Comparison of ENCODE assay signal across 8 cellular contexts in genomic region chr2:7835693-7836680, GRCh38.
DNase-seq lines count a peak whose midpoint lies in the region; ATAC-seq and TF ChIP-seq lines count a peak whose summit lies in the region.

No MANE protein-coding gene starts in this region.

- TF ChIP-seq CTCF in vagina (IDR thresholded peaks at IDR 0.05), result no peak

- H3K27ac ChIP-seq in vagina, result no peak overlapping the region

- H3K36me3 ChIP-seq in vagina, result no peaks in the 10 kb centered on the region

- H3K4me1 Mint-ChIP-seq in memory B cell, result peaks cover 2% of the 10 kb centered on the region

- peak; percentile 90 for ATAC-seq in GM18870 (IDR thresholded peaks at IDR 0.05; ENCODE audit: unreplicated experiment)
- ATAC-seq in HG02798 (IDR thresholded peaks at IDR 0.05; ENCODE audit: poor library complexity, unreplicated experiment), result peak; percentile 76
- ATAC-seq in memory B cell (ENCODE audit: low read depth), result peak; percentile 53

- no peaks in the 10 kb centered on the region for H3K27me3 ChIP-seq in vagina

- TF ChIP-seq POLR2A in vagina (IDR thresholded peaks at IDR 0.05), result no peak

- no peak overlapping the region for H3K4me3 Mint-ChIP-seq in memory B cell

- intact Hi-C loops in vagina (cut with DNase I), result no loop called here

- no peak overlapping the region for H3K27ac Mint-ChIP-seq in memory B cell

- H3K4me1 ChIP-seq in vagina, result no peaks in the 10 kb centered on the region

- DNase-seq in NCI-H2107 treated with DMSO at 0.1 percent for 48 hours (lab: John Stamatoyannopoulos, UW; ENCODE audit: unreplicated experiment) (peak; percentile 79), memory B cell (ENCODE audit: low spot score in 2 of 2) (no peak), vagina (ENCODE audit: extremely low spot score in 2 of 2) (no peak), hepatic stellate cell (ENCODE audit: low spot score) (no peak)
- no peak for DNase-seq in activated CD4-positive, alpha-beta T cell treated with anti-CD3 and anti-CD28 coated beads, Interleukin-2, amount 50 U/mL, for 1 hour
- DNase-seq in stimulated activated naive CD4-positive, alpha-beta T cell treated with Interleukin-2 at 50 U/mL for 16 hours (lab: John Stamatoyannopoulos, UW), result no peak

- H3K4me3 ChIP-seq in vagina, result no peak overlapping the region

- H3K9me3 Mint-ChIP-seq in memory B cell, result peaks cover 4% of the 10 kb centered on the region

- no peaks in the 10 kb centered on the region for H3K9me3 ChIP-seq in vagina

- peaks cover 5% of the 10 kb centered on the region for H3K27me3 Mint-ChIP-seq in memory B cell

- H3K36me3 Mint-ChIP-seq in memory B cell, result no peaks in the 10 kb centered on the region
